In genomic region chr3:42562047-42562907, GRCh38 we compare ENCODE assay signal across 22 cellular contexts. TPM values are rescaled to one million over a fixed set of nuclear protein-coding genes. Genes with fewer than 3 reads are reported as not detected.
A peak's percentile ranks its signal among the peaks of the same experiment; 100 is the strongest.
DNase-seq lines count a peak whose midpoint lies in the region; ATAC-seq and TF ChIP-seq lines count a peak whose summit lies in the region.
"Had no signal": no experiment of that assay in that cellular context is flagged by ENCODE, and none has a peak within 500 bp of the region (broad histone marks: within the 10 kb centered on the region; RNA-seq: fewer than 3 reads in every experiment).

No MANE protein-coding gene starts in this region.

- DNase-seq in activated naive CD4-positive, alpha-beta T cell treated with Interleukin-2 at 50 U/mL for 16 hours = no peak
- DNase-seq in T-helper 17 cell = no peak
- no peak for DNase-seq in esophagus squamous epithelium (lab: John Stamatoyannopoulos, UW)
- no peak for DNase-seq in NCI-H146 treated with DMSO at 0.1 percent for 48 hours (lab: John Stamatoyannopoulos, UW; ENCODE audit: unreplicated experiment)
- no peak for DNase-seq in progenitor cell of endocrine pancreas (ENCODE audit: low spot score, unreplicated experiment)
- DNase-seq: colonic mucosa; KBM-7; left ventricle myocardium inferior; midbrain; NCI-H187 treated with DMSO at 0.1 percent for 48 hours; NCI-H345; PC-9; stimulated activated naive CD4-positive, alpha-beta T cell treated with Interleukin-2 at 50 U/mL for 16 hours; T-cell had no signal

- peak overlapping the region; percentile 93 for H3K27ac Mint-ChIP-seq in activated naive CD4-positive, alpha-beta T cell treated with anti-CD3 and anti-CD28 coated beads, Interleukin-2, amount 50 U/mL, for 24 hours
- H3K27ac Mint-ChIP-seq in T-helper 17 cell (peak overlapping the region; percentile 65), progenitor cell of endocrine pancreas (no peak overlapping the region)
- H3K27ac Mint-ChIP-seq: nephron, type B pancreatic cell had no signal

- no peak overlapping the region for H3K4me3 Mint-ChIP-seq in activated naive CD4-positive, alpha-beta T cell treated with anti-CD3 and anti-CD28 coated beads, Interleukin-2, amount 50 U/mL, for 24 hours
- H3K4me3 Mint-ChIP-seq in T-helper 17 cell = no peak overlapping the region
- H3K4me3 Mint-ChIP-seq in progenitor cell of endocrine pancreas (ENCODE audit: low read depth) = no peak overlapping the region
- H3K4me3 Mint-ChIP-seq: nephron, T-cell, type B pancreatic cell had no signal

- intact Hi-C loops in esophagus squamous epithelium (cut with DNase I) = no loop called here

- no peak for ATAC-seq in T-helper 17 cell
- no peak for ATAC-seq in HG02571 (IDR thresholded peaks at IDR 0.05; ENCODE audit: unreplicated experiment)
- ATAC-seq: GM12878, T-cell had no signal

- H3K4me1 ChIP-seq in esophagus squamous epithelium = no peaks in the 10 kb centered on the region
- H3K4me1 ChIP-seq: colonic mucosa, left ventricle myocardium inferior had no signal

- H3K36me3 Mint-ChIP-seq in activated naive CD4-positive, alpha-beta T cell treated with anti-CD3 and anti-CD28 coated beads, Interleukin-2, amount 50 U/mL, for 24 hours = peaks cover 21% of the 10 kb centered on the region
- H3K36me3 Mint-ChIP-seq in T-helper 17 cell (ENCODE audit: low read depth) (peaks cover 8% of the 10 kb centered on the region), progenitor cell of endocrine pancreas (ENCODE audit: insufficient read depth) (peaks cover 10% of the 10 kb centered on the region)

- H3K9me3 Mint-ChIP-seq in activated naive CD4-positive, alpha-beta T cell treated with anti-CD3 and anti-CD28 coated beads, Interleukin-2, amount 50 U/mL, for 24 hours = no peaks in the 10 kb centered on the region
- no peaks in the 10 kb centered on the region for H3K9me3 Mint-ChIP-seq in progenitor cell of endocrine pancreas (ENCODE audit: low read depth)
- H3K9me3 Mint-ChIP-seq: activated naive CD4-positive, alpha-beta T cell treated with anti-CD3 and anti-CD28 coated beads, Interleukin-2, amount 50 U/mL, for 72 hours; nephron; T-cell; type B pancreatic cell had no signal

- no peaks in the 10 kb centered on the region for H3K9me3 ChIP-seq in T-helper 17 cell (ENCODE audit: control insufficient read depth, low read length, poor library complexity, severe bottlenecking)
- H3K9me3 ChIP-seq in esophagus squamous epithelium = no peaks in the 10 kb centered on the region
- H3K9me3 ChIP-seq: colonic mucosa, left ventricle myocardium inferior had no signal

- peaks cover 12% of the 10 kb centered on the region for H3K4me1 Mint-ChIP-seq in activated naive CD4-positive, alpha-beta T cell treated with anti-CD3 and anti-CD28 coated beads, Interleukin-2, amount 50 U/mL, for 24 hours
- H3K4me1 Mint-ChIP-seq in T-helper 17 cell (peaks cover 16% of the 10 kb centered on the region), progenitor cell of endocrine pancreas (ENCODE audit: low read depth) (no peaks in the 10 kb centered on the region)
- H3K4me1 Mint-ChIP-seq: nephron had no signal

- peaks cover 0 to 97% (median 27%) of the 10 kb centered on the region in 3 donors for H3K36me3 ChIP-seq in esophagus squamous epithelium
- H3K36me3 ChIP-seq: colonic mucosa had no signal

- 67 to 75% methylated on average over 3 of the region's 3 CpGs for WGBS in esophagus squamous epithelium, 2 donors

- no peak for TF ChIP-seq CTCF in esophagus squamous epithelium (IDR thresholded peaks at IDR 0.05)
- TF ChIP-seq CTCF in progenitor cell of endocrine pancreas (IDR thresholded peaks at IDR 0.05; ENCODE audit: unreplicated experiment) = no peak

- no peaks in the 10 kb centered on the region for H3K27me3 ChIP-seq in esophagus squamous epithelium
- H3K27me3 ChIP-seq: colonic mucosa had no signal

- H3K27ac ChIP-seq in esophagus squamous epithelium = peak overlapping the region in 3 of 4 donors; percentile 21 to 39 (median 35)
- peak overlapping the region; percentile 59 for H3K27ac ChIP-seq in temporal lobe (ENCODE audit: low read depth, low read length)
- H3K27ac ChIP-seq: colonic mucosa, left ventricle myocardium inferior, PC-9 had no signal

- no peak overlapping the region for H3K4me3 ChIP-seq in esophagus squamous epithelium
- H3K4me3 ChIP-seq: colonic mucosa, GM12878, left ventricle myocardium inferior, PC-9 had no signal

- TF ChIP-seq POLR2A in esophagus squamous epithelium (IDR thresholded peaks at IDR 0.05) = no peak

- no peaks in the 10 kb centered on the region for H3K27me3 Mint-ChIP-seq in activated naive CD4-positive, alpha-beta T cell treated with anti-CD3 and anti-CD28 coated beads, Interleukin-2, amount 50 U/mL, for 24 hours
- no peaks in the 10 kb centered on the region for H3K27me3 Mint-ChIP-seq in T-helper 17 cell
- no peaks in the 10 kb centered on the region for H3K27me3 Mint-ChIP-seq in progenitor cell of endocrine pancreas
- H3K27me3 Mint-ChIP-seq: T-cell, type B pancreatic cell had no signal

RNA-seq across cellular contexts. Expression of gene SEC22C, which starts 19.5 kb away (rescaled TPM):
- total RNA-seq in T-helper 17 cell = 10 to 100 TPM; 83.2 to 84.5 TPM
- total RNA-seq in esophagus squamous epithelium = 10 to 100 TPM in 3 of 4 donors, 1 to 10 TPM in 1; 8.8 to 38.5 (median 26.2) TPM
- 46.2 TPM for total RNA-seq in temporal lobe
- total RNA-seq in progenitor cell of endocrine pancreas = 36.9 and 40.2 TPM in 2 replicates

RNA-seq across cellular contexts. Expression of gene SS18L2, which starts 28.4 kb away (rescaled TPM):
- total RNA-seq in T-helper 17 cell (10 to 100 TPM; 42.7 to 49.1 TPM), esophagus squamous epithelium (10 to 100 TPM; 11.4 to 23.5 (median 20.5) TPM), temporal lobe (22.9 TPM), progenitor cell of endocrine pancreas (39.5 and 43.9 TPM in 2 replicates)

RNA-seq across cellular contexts. Expression of gene NKTR, which starts 38.2 kb away (rescaled TPM):
- total RNA-seq in T-helper 17 cell (100 to 1,000 TPM; 240 to 241 TPM), esophagus squamous epithelium (100 to 1,000 TPM in 1 of 4 donors, 10 to 100 TPM in 3; 18.0 to 112 (median 50.7) TPM), temporal lobe (93.7 TPM), progenitor cell of endocrine pancreas (142 and 155 TPM in 2 replicates)

RNA-seq across cellular contexts. Expression of gene VIPR1, which starts 59.8 kb away (rescaled TPM):
- total RNA-seq in T-helper 17 cell (10 to 100 TPM; 33.4 to 72.9 TPM), esophagus squamous epithelium (10 to 100 TPM in 1 of 4 donors, 1 to 10 TPM in 3; 3.6 to 15.4 (median 8.6) TPM), temporal lobe (under 0.01 TPM), progenitor cell of endocrine pancreas (5.8 and 6.8 TPM in 2 replicates)
- total RNA-seq: fibroblast of lung had no signal
